23 cellular contexts compared by ENCODE assay signal in genomic region chr10:19952611-19953010, GRCh38.
DNase-seq lines count a peak whose midpoint lies in the region; ATAC-seq, FAIRE-seq and TF ChIP-seq lines count a peak whose summit lies in the region.
"Had no signal": no experiment of that assay in that cellular context is flagged by ENCODE, and none has a peak within 500 bp of the region (broad histone marks: within the 10 kb centered on the region; RNA-seq: fewer than 3 reads in every experiment).

No MANE protein-coding gene starts in this region.

- H3K9me1 ChIP-seq in keratinocyte (ENCODE audit: control insufficient read depth, extremely low read depth, insufficient read depth, low read length), result no peaks in the 10 kb centered on the region

- DNase-seq in heart left ventricle, result no peak
- no peak for DNase-seq in right atrium auricular region (ENCODE audit: low spot score)
- DNase-seq in chondrocyte (ENCODE audit: low spot score), result no peak
- no peak for DNase-seq in keratinocyte (ENCODE audit: low read depth, low spot score)
- DNase-seq in substantia nigra (lab: John Stamatoyannopoulos, UW), result no peak
- no peak for DNase-seq in upper lobe of right lung
- DNase-seq in ACHN, result no peak
- DNase-seq: 8988T; BE2C; Caco-2; CD4-positive, CD25-positive, alpha-beta regulatory T cell; KBM-7; NCI-H1694 treated with DMSO at 0.1 percent for 48 hours; NCI-H2107; NCI-H510A; NCI-H748 treated with DMSO at 0.1 percent for 48 hours; NK-92 treated with Interleukin-12 subunit alpha and Interleukin-12 subunit beta, amount 100 ng/mL, for 24 hours; SHP77 treated with DMSO at 0.1 percent for 48 hours had no signal

- H3K27me3 Mint-ChIP-seq in chondrocyte (ENCODE audit: low read depth), result no peaks in the 10 kb centered on the region
- H3K27me3 Mint-ChIP-seq: CD4-positive, CD25-positive, alpha-beta regulatory T cell had no signal

- peak overlapping the region; percentile 77 for H2AFZ ChIP-seq in keratinocyte (ENCODE audit: control insufficient read depth, low read length)

- H3K4me3 Mint-ChIP-seq in chondrocyte (ENCODE audit: unreplicated experiment), result no peak overlapping the region
- H3K4me3 Mint-ChIP-seq: CD4-positive, CD25-positive, alpha-beta regulatory T cell had no signal

- H3K9me3 ChIP-seq in heart left ventricle, result peaks cover 0 to 5% (median 0%) of the 10 kb centered on the region in 12 donors
- no peaks in the 10 kb centered on the region for H3K9me3 ChIP-seq in right atrium auricular region
- no peaks in the 10 kb centered on the region for H3K9me3 ChIP-seq in keratinocyte (ENCODE audit: control insufficient read depth, low read depth, low read length)
- H3K9me3 ChIP-seq in upper lobe of right lung, result no peaks in the 10 kb centered on the region
- H3K9me3 ChIP-seq: BE2C, Caco-2 had no signal

- no peaks in the 10 kb centered on the region for H4K20me1 ChIP-seq in keratinocyte (ENCODE audit: control insufficient read depth, extremely low read depth, insufficient read depth, low read length)

- TF ChIP-seq POLR2A in heart left ventricle (IDR thresholded peaks at IDR 0.05), result no peak

- H3K4me1 ChIP-seq in heart left ventricle (peaks cover 0 to 38% (median 24%) of the 10 kb centered on the region in 12 donors), right atrium auricular region (peaks cover 0 to 11% of the 10 kb centered on the region in 2 donors), keratinocyte (ENCODE audit: control insufficient read depth, extremely low read depth, insufficient read depth, low read length) (peaks cover 18% of the 10 kb centered on the region), upper lobe of right lung (peaks cover 7% of the 10 kb centered on the region)
- H3K4me1 ChIP-seq: BE2C, Caco-2 had no signal

- TF ChIP-seq CTCF in heart left ventricle (IDR thresholded peaks at IDR 0.05) (no peak), right atrium auricular region (IDR thresholded peaks at IDR 0.05) (no peak), chondrocyte (IDR thresholded peaks at IDR 0.05) (no peak), keratinocyte (optimal IDR thresholded peaks at IDR 0.05 in 1 of 3, IDR thresholded peaks at IDR 0.05 in 1 of 3, conservative IDR thresholded peaks at IDR 0.05 in 1 of 3; ENCODE audit: extremely low read depth in 1 of 3, insufficient read depth in 2 of 3, low read length in 3 of 3) (no peak), upper lobe of right lung (IDR thresholded peaks at IDR 0.05) (no peak)

- in situ Hi-C loops in ACHN (cut with HindIII; ENCODE audit: low pct_ligation_motif_present, low pct_unique_long_range_greater_than_20kb, low sequenced_read_pairs), result no loop called here

- H3K4me2 ChIP-seq in keratinocyte (ENCODE audit: control insufficient read depth, extremely low read depth, insufficient read depth, low read depth, low read length), result peak overlapping the region; percentile 61

- H3K27ac ChIP-seq in heart left ventricle (peak overlapping the region in 10 of 12 donors; percentile 3 to 64 (median 33)), right atrium auricular region (peak overlapping the region in 1 of 2 donors; percentile 37), keratinocyte (ENCODE audit: control insufficient read depth, insufficient read depth, low read length) (peak overlapping the region; percentile 68), substantia nigra (ENCODE audit: low read depth, low read length, poor library complexity, severe bottlenecking) (peak overlapping the region; percentile 41), upper lobe of right lung (no peak overlapping the region)

- H3K4me3 ChIP-seq in heart left ventricle (no peak overlapping the region), right atrium auricular region (no peak overlapping the region), keratinocyte (ENCODE audit: control insufficient read depth in 2 of 3, extremely low read depth in 1 of 3, insufficient read depth in 2 of 3, low read depth in 1 of 3, low read length in 3 of 3) (peak overlapping the region in 1 of 3 experiments; percentile 22), upper lobe of right lung (no peak overlapping the region)

- peak overlapping the region; percentile 50 for H3K27ac Mint-ChIP-seq in chondrocyte (ENCODE audit: unreplicated experiment)
- H3K27ac Mint-ChIP-seq: CD4-positive, CD25-positive, alpha-beta regulatory T cell had no signal

- H3K36me3 ChIP-seq in heart left ventricle (no peaks in the 10 kb centered on the region), right atrium auricular region (no peaks in the 10 kb centered on the region), keratinocyte (ENCODE audit: control insufficient read depth in 2 of 2, extremely low read depth in 1 of 2, insufficient read depth in 2 of 2, low read length in 2 of 2) (no peaks in the 10 kb centered on the region), upper lobe of right lung (no peaks in the 10 kb centered on the region)
- H3K36me3 ChIP-seq: BE2C had no signal

- H3K27me3 ChIP-seq in heart left ventricle, result no peaks in the 10 kb centered on the region
- H3K27me3 ChIP-seq in right atrium auricular region, result no peaks in the 10 kb centered on the region
- H3K27me3 ChIP-seq in keratinocyte (ENCODE audit: control insufficient read depth, extremely low read depth, insufficient read depth, low read length), result no peaks in the 10 kb centered on the region
- no peaks in the 10 kb centered on the region for H3K27me3 ChIP-seq in upper lobe of right lung
- H3K27me3 ChIP-seq: BE2C had no signal

- H3K9me3 Mint-ChIP-seq in chondrocyte (ENCODE audit: low read depth), result peaks cover 3% of the 10 kb centered on the region

- dilution Hi-C loops in keratinocyte (cut with MboI; ENCODE audit: extremely low pct_ligation_motif_present, low sequenced_read_pairs), result no loop called here

- H3K36me3 Mint-ChIP-seq in chondrocyte (ENCODE audit: low read depth), result no peaks in the 10 kb centered on the region
- H3K36me3 Mint-ChIP-seq: CD4-positive, CD25-positive, alpha-beta regulatory T cell had no signal

- WGBS in heart left ventricle, 4 donors, result 52 to 62% (median 60%) methylated on average over 3 of the region's 3 CpGs

- H3K4me1 Mint-ChIP-seq in chondrocyte (ENCODE audit: low read depth), result peaks cover 51% of the 10 kb centered on the region
- H3K4me1 Mint-ChIP-seq: CD4-positive, CD25-positive, alpha-beta regulatory T cell had no signal

- ATAC-seq in heart left ventricle, result no peak
- no peak for ATAC-seq in upper lobe of right lung
- no peak for ATAC-seq in GM21515 (IDR thresholded peaks at IDR 0.05; ENCODE audit: unreplicated experiment)
- ATAC-seq: HepG2 had no signal

- intact Hi-C loops in heart left ventricle (cut with DNase I), result loop anchor here in 3 of 10 donors (10.0 kb wide), 2 partner anchors 52 to 128 kb away; no protein-coding TSS in a partner anchor
- intact Hi-C loops in upper lobe of right lung (cut with DNase I), result no loop called here

- H3K79me2 ChIP-seq in keratinocyte (ENCODE audit: control insufficient read depth, insufficient read depth, low read length), result no peaks in the 10 kb centered on the region

- H3K9ac ChIP-seq in keratinocyte (ENCODE audit: control insufficient read depth, extremely low read depth, insufficient read depth, low read length), result peak overlapping the region; percentile 26

- peak; percentile 79 for FAIRE-seq in keratinocyte (lab: Jason Lieb, UNC)
- FAIRE-seq: G401.6, H54, HepG2, RCC 7860 had no signal
